ENCODE assay signal across 9 cellular contexts in the genomic region with DNA sequence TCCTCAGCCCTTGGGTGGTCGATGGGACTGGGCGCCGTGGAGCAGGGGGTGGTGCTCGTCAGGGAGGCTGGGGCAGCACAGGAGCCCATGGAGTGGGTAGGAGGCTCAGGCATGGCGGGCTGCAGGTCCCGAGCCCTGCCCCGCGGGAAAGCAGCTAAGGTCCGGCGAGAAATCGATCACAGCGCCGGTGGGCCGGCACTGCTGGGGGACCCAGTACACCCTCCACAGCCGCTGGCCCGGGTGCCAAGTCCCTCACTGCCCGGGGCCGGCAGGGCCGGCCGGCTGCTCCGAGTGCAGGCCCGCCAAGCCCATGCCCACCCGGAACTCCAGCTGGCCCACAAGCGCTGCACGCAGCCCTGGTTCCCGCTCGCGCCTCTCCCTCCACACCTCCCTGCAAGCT. TPM values are rescaled to one million over a fixed set of nuclear protein-coding genes. Genes with fewer than 3 reads are reported as not detected.
"Had no signal": no experiment of that assay in that cellular context is flagged by ENCODE, and none has a peak within 500 bp of the region (broad histone marks: within the 10 kb centered on the region; RNA-seq: fewer than 3 reads in every experiment).

No MANE protein-coding gene starts in this region.

RNA-seq across cellular contexts. Expression of gene CCBE1, which starts 16.9 kb away (rescaled TPM):
- total RNA-seq: activated CD4-positive, alpha-beta memory T cell treated with anti-CD3 and anti-CD28 coated beads, Interleukin-2, amount 10 ng/mL, durations not matched to agents 7 days and 5 days; activated CD4-positive, alpha-beta T cell treated with anti-CD3 and anti-CD28 coated beads, Interleukin-2, amount 10 ng/mL, durations not matched to agents 24 days and 14 days; activated CD4-positive, alpha-beta T cell treated with anti-CD3 and anti-CD28 coated beads, Interleukin-2, amount 10 ng/mL, durations not matched to agents 7 days and 5 days; activated CD8-positive, alpha-beta memory T cell treated with anti-CD3 and anti-CD28 coated beads for 36 hours; activated CD8-positive, alpha-beta T cell treated with anti-CD3 and anti-CD28 coated beads for 36 hours; activated CD8-positive, alpha-beta T cell treated with anti-CD3 and anti-CD28 coated beads, Interleukin-2, amount 10 ng/mL, durations not matched to agents 7 days and 5 days; T-helper 1 cell treated with Interleukin-12 subunit alpha and Interleukin-12 subunit beta and Interleukin-4 antibody, amounts not matched to agents 30 ng/mL and 1 ng/mL, for 36 hours; T-helper 17 cell; T-helper 2 cell treated with Interferon-gamma antibody and Interleukin-4, amounts not matched to agents 100 ng/mL and 5 ng/mL, for 36 hours had no signal
